ENCODE assay signal across 8 cellular contexts in genomic region chr11:130131957-130132850, GRCh38.
DNase-seq lines count a peak whose midpoint lies in the region; ATAC-seq and TF ChIP-seq lines count a peak whose summit lies in the region.

No MANE protein-coding gene starts in this region.

- DNase-seq in AG08396 (ENCODE audit: low spot score) (peak; percentile 76), NOMO-1 treated with dmso at 0.1 percent for 144 hours (lab: John Stamatoyannopoulos, UW; ENCODE audit: unreplicated experiment) (peak; percentile 33), activated T-cell treated with anti-CD3 and anti-CD28 coated beads for 48 hours (ENCODE audit: low read depth) (peak; percentile 21), foreskin fibroblast (peak; percentile 36 to 78), pons (ENCODE audit: low spot score) (peak; percentile 48), OCI-M2 (lab: John Stamatoyannopoulos, UW; ENCODE audit: unreplicated experiment) (no peak)

- H3K4me3 ChIP-seq in foreskin fibroblast (ENCODE audit: low read depth in 1 of 2, low read length in 2 of 2) = no peak overlapping the region

- TF ChIP-seq POLR2A in GM18505 (IDR thresholded peaks at IDR 0.05; ENCODE audit: borderline replicate concordance, extremely low read depth, insufficient read depth, insufficient read length) = no peak

- TF ChIP-seq CTCF in foreskin fibroblast (IDR thresholded peaks at IDR 0.05; ENCODE audit: low read depth, low read length) = peak; percentile 78

- ATAC-seq in GM18505 (IDR thresholded peaks at IDR 0.05; ENCODE audit: unreplicated experiment) (peak; percentile 78), HG03565 (IDR thresholded peaks at IDR 0.05; ENCODE audit: unreplicated experiment) (peak; percentile 60)
